ENCODE assay signal across 1 cellular context in genomic region chr14:79093542-79093941, GRCh38.
TF ChIP-seq lines count a peak whose summit lies in the region.

No MANE protein-coding gene starts in this region.

TF ChIP-seq in GM23338, 12 proteins besides CTCF, POLR2A, EP300 and RAD21 (continued from another document):
- TF ChIP-seq REST (IDR thresholded peaks at IDR 0.05; ENCODE audit: unreplicated experiment) (no peak), NANOG (IDR thresholded peaks at IDR 0.05; ENCODE audit: borderline replicate concordance) (no peak)
